ENCODE assay signal across 8 cellular contexts in the genomic region with DNA sequence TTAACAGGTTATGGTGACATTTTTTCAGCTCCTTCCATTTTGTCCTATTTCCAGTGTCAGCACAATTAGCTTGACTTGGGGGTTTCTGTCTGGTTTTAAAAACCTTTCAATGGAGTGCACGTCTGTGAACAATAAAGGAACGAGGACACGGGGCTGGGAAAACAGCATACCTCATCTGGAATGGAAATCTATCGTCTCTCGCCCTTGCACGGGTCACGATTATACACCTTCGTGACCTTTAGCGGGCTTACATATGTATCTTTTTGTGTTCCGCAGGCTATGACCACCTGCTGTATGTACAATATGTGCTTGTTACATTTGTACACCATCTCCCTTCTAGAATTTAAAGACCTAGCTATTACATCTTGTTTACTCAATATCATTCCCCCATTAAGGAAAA. TPM values are rescaled to one million over a fixed set of nuclear protein-coding genes. Genes with fewer than 3 reads are reported as not detected.
DNase-seq lines count a peak whose midpoint lies in the region; ATAC-seq and TF ChIP-seq lines count a peak whose summit lies in the region.

No MANE protein-coding gene starts in this region.

- no peak for DNase-seq in GM12864 (ENCODE audit: low read depth)
- DNase-seq in NT2/D1 (ENCODE audit: low read depth, low spot score) = no peak
- DNase-seq in epithelial cell of prostate (ENCODE audit: low read depth, low spot score) = no peak
- DNase-seq in prostate gland (ENCODE audit: low spot score) = no peak
- no peak for DNase-seq in NCI-H524 treated with DMSO at 0.1 percent for 48 hours (lab: John Stamatoyannopoulos, UW)
- no peak for DNase-seq in NAMALWA (ENCODE audit: low spot score)

- TF ChIP-seq CTCF in GM12864 (IDR thresholded peaks at IDR 0.05; ENCODE audit: low read depth, low read length, missing control alignments) (no peak), prostate gland (IDR thresholded peaks at IDR 0.05) (no peak)

- H3K4me1 ChIP-seq in NT2/D1 (ENCODE audit: insufficient read depth, insufficient read length) (peaks cover 10% of the 10 kb centered on the region), prostate gland (replicated peaks) (peaks cover 12% of the 10 kb centered on the region)

- ATAC-seq in HG02610 (IDR thresholded peaks at IDR 0.05; ENCODE audit: unreplicated experiment) (no peak), HG02678 (IDR thresholded peaks at IDR 0.05; ENCODE audit: unreplicated experiment) (no peak)

- H3K9me3 ChIP-seq in NT2/D1 (ENCODE audit: insufficient read depth, low read length) (no peaks in the 10 kb centered on the region), prostate gland (no peaks in the 10 kb centered on the region)

- intact Hi-C loops in prostate gland (cut with DNase I) = loop anchor here (5.0 kb wide), 2 partner anchors 50 to 80 kb away; no protein-coding TSS in a partner anchor

- peak overlapping the region; percentile 87 for H3K9ac ChIP-seq in NT2/D1 (ENCODE audit: insufficient read length, low read depth)

- peaks cover 19% of the 10 kb centered on the region for H3K36me3 ChIP-seq in NT2/D1 (ENCODE audit: insufficient read depth, insufficient read length, low read length)
- H3K36me3 ChIP-seq in prostate gland = no peaks in the 10 kb centered on the region

- H3K4me3 ChIP-seq in GM12864 (ENCODE audit: low read depth, low read length) (peak overlapping the region; percentile 36; the same call in 1 of the 2 replicates), NT2/D1 (ENCODE audit: insufficient read length, low read depth) (peak overlapping the region; percentile 57), prostate gland (peak overlapping the region; percentile 31 to 55)

- TF ChIP-seq POLR2A in prostate gland (IDR thresholded peaks at IDR 0.05) = no peak

- no peaks in the 10 kb centered on the region for H3K27me3 ChIP-seq in NT2/D1 (ENCODE audit: insufficient read depth, insufficient read length)
- H3K27me3 ChIP-seq in prostate gland (replicated peaks; ENCODE audit: insufficient read depth) = no peaks in the 10 kb centered on the region

- H3K27ac ChIP-seq in epithelial cell of prostate (peak overlapping the region; percentile 91), prostate gland (peak overlapping the region; percentile 98 to 100)

- 64% methylated on average over 10 of the region's 10 CpGs for WGBS in prostate gland

RNA-seq across cellular contexts. Expression of a gene that starts 2.3 kb away (rescaled TPM):
- total RNA-seq in prostate gland = 100 to 1,000 TPM; 231 to 299 TPM
